In genomic region chr13:38905861-38906260, GRCh38 we compare ENCODE assay signal across 20 cellular contexts.
DNase-seq lines count a peak whose midpoint lies in the region; ATAC-seq and TF ChIP-seq lines count a peak whose summit lies in the region.
"Had no signal": no experiment of that assay in that cellular context is flagged by ENCODE, and none has a peak within 500 bp of the region (broad histone marks: within the 10 kb centered on the region; RNA-seq: fewer than 3 reads in every experiment).

No MANE protein-coding gene starts in this region.

- H3K79me2 ChIP-seq in GM23338 (replicated peaks; ENCODE audit: insufficient read depth) (no peaks in the 10 kb centered on the region), trophoblast cell (ENCODE audit: control insufficient read depth, insufficient read depth, low read length, poor library complexity) (no peaks in the 10 kb centered on the region), OCI-LY7 (ENCODE audit: insufficient read depth, low read depth, low read length) (no peaks in the 10 kb centered on the region)

- no peak overlapping the region for H3K4me3 ChIP-seq in GM23338
- no peak overlapping the region for H3K4me3 ChIP-seq in trophoblast cell (ENCODE audit: low read depth, low read length)
- H3K4me3 ChIP-seq in OCI-LY7 (ENCODE audit: low read depth, low read length, poor library complexity, severe bottlenecking): no peak overlapping the region
- H3K4me3 ChIP-seq: BLaER1, SJSA1 had no signal

- H2BK5ac ChIP-seq in trophoblast cell (ENCODE audit: low read depth, low read length, poor library complexity): no peak overlapping the region

- TF ChIP-seq CTCF in GM23338 (conservative IDR thresholded peaks at IDR 0.05; ENCODE audit: low read depth in 2 of 2): no peak
- TF ChIP-seq CTCF in RWPE1 (conservative IDR thresholded peaks at IDR 0.05; ENCODE audit: low read depth): no peak
- no peak for TF ChIP-seq CTCF in OCI-LY7 (conservative IDR thresholded peaks at IDR 0.05; ENCODE audit: low read length)

- CTCF ChIA-PET in RWPE1 (lab: Yijun Ruan, JAX): no interaction called here
- CTCF ChIA-PET in OCI-LY7 (lab: Charles Lee; ENCODE audit: unreplicated experiment): no interaction called here

- no peaks in the 10 kb centered on the region; the same call in 2 of the 3 replicates for H3K9me3 Mint-ChIP-seq in GM23338
- H3K9me3 Mint-ChIP-seq: CD4-positive, alpha-beta memory T cell; HFFc6; IgD-negative memory B cell had no signal

- H3K23ac ChIP-seq in trophoblast cell (ENCODE audit: low read length): no peak overlapping the region

- no peaks in the 10 kb centered on the region for H3K36me3 Mint-ChIP-seq in GM23338 (ENCODE audit: low read depth)
- H3K36me3 Mint-ChIP-seq: CD4-positive, alpha-beta memory T cell; IgD-negative memory B cell had no signal

- no CpG with 5 or more reads among the region's 1 CpG for WGBS in trophoblast cell (ENCODE audit: extremely low coverage, insufficient coverage, insufficient read length)

- no peaks in the 10 kb centered on the region for H3F3A ChIP-seq in GM23338 (replicated peaks; ENCODE audit: low read depth)

- H4K8ac ChIP-seq in trophoblast cell (ENCODE audit: low read depth, low read length): no peak overlapping the region

- intact Hi-C loops in left ventricle myocardium superior (cut with micrococcal nuclease) (no loop called here), OCI-LY7 (cut with micrococcal nuclease; ENCODE audit: unreplicated experiment) (no loop called here)

- H3K27me3 ChIP-seq in GM23338 (ENCODE audit: insufficient read depth): no peaks in the 10 kb centered on the region
- H3K27me3 ChIP-seq in trophoblast cell (ENCODE audit: insufficient read depth, low read length): no peaks in the 10 kb centered on the region
- H3K27me3 ChIP-seq: BLaER1, SJSA1 had no signal

- no peak overlapping the region for H3K18ac ChIP-seq in trophoblast cell (ENCODE audit: low read length)

- H3K4me1 ChIP-seq in GM23338 (ENCODE audit: insufficient read depth) (no peaks in the 10 kb centered on the region), trophoblast cell (ENCODE audit: control insufficient read depth in 1 of 2, insufficient read depth in 2 of 2, low read length in 2 of 2) (peaks cover 0 to 6% of the 10 kb centered on the region in 2 experiments), OCI-LY7 (ENCODE audit: insufficient read depth, low read length, poor library complexity, severe bottlenecking) (no peaks in the 10 kb centered on the region)
- H3K4me1 ChIP-seq: SJSA1 had no signal

- H3K4me1 Mint-ChIP-seq in GM23338: no peaks in the 10 kb centered on the region
- H3K4me1 Mint-ChIP-seq: CD4-positive, alpha-beta memory T cell; IgD-negative memory B cell had no signal

- no peak overlapping the region for H2BK12ac ChIP-seq in trophoblast cell (ENCODE audit: low read length)

- H2BK120ac ChIP-seq in trophoblast cell (ENCODE audit: insufficient read depth, low read length, poor library complexity): no peak overlapping the region

- no peak overlapping the region for H3K4me3 Mint-ChIP-seq in GM23338
- H3K4me3 Mint-ChIP-seq: CD4-positive, alpha-beta memory T cell; HFFc6; IgD-negative memory B cell had no signal

- H3K9me3 ChIP-seq in trophoblast cell (ENCODE audit: insufficient read depth, low read depth, low read length) (no peaks in the 10 kb centered on the region), OCI-LY7 (ENCODE audit: low read length) (no peaks in the 10 kb centered on the region)
- H3K9me3 ChIP-seq: BLaER1, SJSA1 had no signal

- no peak overlapping the region for H2AK5ac ChIP-seq in trophoblast cell (ENCODE audit: low read length)

- ATAC-seq in GM23338 (no peak), left ventricle myocardium superior (no peak)

- POLR2A ChIA-PET in RWPE1 (lab: Yijun Ruan, JAX; ENCODE audit: low non-redundant PET): no interaction called here
- POLR2A ChIA-PET in OCI-LY7 (lab: Charles Lee): interaction anchor here (1.0 kb wide), 1 partner anchor 9 kb away, joined by 4 read pairs; no protein-coding TSS in a partner anchor

- H3K27me3 Mint-ChIP-seq in GM23338 (ENCODE audit: insufficient read depth, low read depth, poor library complexity): peaks cover 3% of the 10 kb centered on the region
- H3K27me3 Mint-ChIP-seq: IgD-negative memory B cell had no signal

- H3K79me1 ChIP-seq in trophoblast cell (ENCODE audit: low read length): no peaks in the 10 kb centered on the region

- no peak overlapping the region for H3K14ac ChIP-seq in trophoblast cell (ENCODE audit: low read length)

- H3K9me2 ChIP-seq in GM23338 (ENCODE audit: insufficient read depth) (no peaks in the 10 kb centered on the region), OCI-LY7 (ENCODE audit: insufficient read depth, low read length) (no peaks in the 10 kb centered on the region)

- no peak overlapping the region for H3K4me2 ChIP-seq in GM23338
- H3K4me2 ChIP-seq in trophoblast cell (ENCODE audit: low read length): no peak overlapping the region
- H3K4me2 ChIP-seq in OCI-LY7 (ENCODE audit: low read length): no peak overlapping the region
- H3K4me2 ChIP-seq: BLaER1 had no signal

- no peak overlapping the region for H4K91ac ChIP-seq in trophoblast cell (ENCODE audit: low read depth, low read length)

- no peak overlapping the region for H3K27ac Mint-ChIP-seq in GM23338
- H3K27ac Mint-ChIP-seq: CD4-positive, alpha-beta memory T cell; HFFc6; IgD-negative memory B cell had no signal

- H4K20me1 ChIP-seq in GM23338 (replicated peaks; ENCODE audit: insufficient read depth) (no peaks in the 10 kb centered on the region), OCI-LY7 (ENCODE audit: insufficient read depth, low read length) (no peaks in the 10 kb centered on the region)
- H4K20me1 ChIP-seq: BLaER1 had no signal

- H3K36me3 ChIP-seq in GM23338 (ENCODE audit: insufficient read depth): no peaks in the 10 kb centered on the region
- H3K36me3 ChIP-seq in trophoblast cell (ENCODE audit: control insufficient read depth in 1 of 2, insufficient read depth in 2 of 2, low read length in 2 of 2): no peaks in the 10 kb centered on the region
- no peaks in the 10 kb centered on the region for H3K36me3 ChIP-seq in OCI-LY7 (ENCODE audit: insufficient read depth, low read length)
- H3K36me3 ChIP-seq: BLaER1, SJSA1 had no signal

- BruUV-seq in OCI-LY7 (replicated peaks; lab: Mats Ljungman, UMichigan): no TSS peak

- DNase-seq in GM23338 (ENCODE audit: low spot score) (no peak), RWPE1 (ENCODE audit: low spot score) (peak; percentile 44), epithelial cell of prostate (ENCODE audit: low read depth, low spot score) (no peak), trophoblast cell (peak; percentile 77 to 96), left ventricle myocardium superior (no peak), SKM-1 (lab: John Stamatoyannopoulos, UW; ENCODE audit: unreplicated experiment) (no peak), OCI-LY7 (ENCODE audit: low spot score) (no peak)
- no peak for DNase-seq in stimulated activated CD8-positive, alpha-beta memory T cell treated with anti-CD3 and anti-CD28 coated beads, Interleukin-4, amount 100 ng/mL, for 48 hours
- DNase-seq: CD4-positive, alpha-beta memory T cell; H7; HFFc6; Karpas-422; MM.1S; NCI-H1092 treated with DMSO at 0.1 percent for 48 hours; NCI-H2081 treated with DMSO at 0.1 percent for 48 hours; NCI-H510A; NCI-H748 treated with DMSO at 0.1 percent for 48 hours had no signal

- no peak overlapping the region for H3K9ac ChIP-seq in trophoblast cell (ENCODE audit: low read length)
- H3K9ac ChIP-seq: BLaER1 had no signal

- H3K27ac ChIP-seq in GM23338 (ENCODE audit: low read depth): no peak overlapping the region
- H3K27ac ChIP-seq in RWPE1: no peak overlapping the region
- peak overlapping the region; percentile 1 for H3K27ac ChIP-seq in epithelial cell of prostate
- no peak overlapping the region for H3K27ac ChIP-seq in trophoblast cell (ENCODE audit: low read depth, low read length)
- H3K27ac ChIP-seq in OCI-LY7 (ENCODE audit: low read depth, low read length, poor library complexity, severe bottlenecking): no peak overlapping the region
- H3K27ac ChIP-seq: BLaER1, SJSA1 had no signal

- no peak overlapping the region for H4K12ac ChIP-seq in trophoblast cell (ENCODE audit: low read depth, low read length)

- H3K4ac ChIP-seq in trophoblast cell (ENCODE audit: low read depth, low read length): no peak overlapping the region

- H2AFZ ChIP-seq in GM23338 (peak overlapping the region; percentile 7; the same call in 1 of the 2 replicates), trophoblast cell (ENCODE audit: insufficient read depth, low read length, poor library complexity) (no peak overlapping the region), OCI-LY7 (ENCODE audit: low read length) (no peak overlapping the region)

TF ChIP-seq in GM23338, 12 proteins besides CTCF, POLR2A, EP300 and RAD21:
- TF ChIP-seq EZH2phosphoT487 (IDR thresholded peaks at IDR 0.05; ENCODE audit: unreplicated experiment) (no peak), REST (IDR thresholded peaks at IDR 0.05; ENCODE audit: unreplicated experiment) (no peak)

Comparison
In these comparisons a context has a peak if more than half of its experiments do, and no peak if none do; other contexts are left out.
1. DNase-seq: peak in RWPE1 (single experiment) and trophoblast cell (2 of 2); none in GM23338 (single experiment), epithelial cell of prostate (single experiment), stimulated activated CD8-positive, alpha-beta memory T cell treated with anti-CD3 and anti-CD28 coated beads, Interleukin-4, amount 100 ng/mL, for 48 hours (single experiment), left ventricle myocardium superior (single experiment), SKM-1 (single experiment) and OCI-LY7 (single experiment).